9 cellular contexts compared by ENCODE assay signal in genomic region chr1:10693152-10693496, GRCh38.
DNase-seq lines count a peak whose midpoint lies in the region; ATAC-seq and TF ChIP-seq lines count a peak whose summit lies in the region.
"Had no signal": no experiment of that assay in that cellular context is flagged by ENCODE, and none has a peak within 500 bp of the region (broad histone marks: within the 10 kb centered on the region; RNA-seq: fewer than 3 reads in every experiment).

No MANE protein-coding gene starts in this region.

- DNase-seq in Karpas-422 (peak; percentile 49), dorsolateral prefrontal cortex (no peak), NCI-H82 treated with DMSO at 0.1 percent for 48 hours (lab: John Stamatoyannopoulos, UW; ENCODE audit: unreplicated experiment) (no peak), AML-193 (lab: John Stamatoyannopoulos, UW) (no peak), brain microvascular endothelial cell (no peak)
- DNase-seq: NCI-H146 had no signal

- peak overlapping the region; percentile 74 to 93 (median 82); a peak in 19 of 20 replicates for H3K4me3 ChIP-seq in BLaER1 treated with 17β-estradiol and CSF1 and Interleukin-3, amounts not matched to agents 10 nM and 100 nM
- H3K4me3 ChIP-seq in Karpas-422 (ENCODE audit: low read length) (peak overlapping the region; percentile 76), dorsolateral prefrontal cortex (peak overlapping the region in 36 of 59 donors; percentile 53 to 74 (median 65)), brain microvascular endothelial cell (ENCODE audit: low read depth, low read length) (no peak overlapping the region)

- peaks cover 7 to 33% (median 15%) of the 10 kb centered on the region in 11 experiments for H3K27me3 ChIP-seq in BLaER1 treated with 17β-estradiol and CSF1 and Interleukin-3, amounts not matched to agents 10 nM and 100 nM
- H3K27me3 ChIP-seq in Karpas-422 (ENCODE audit: low read length) (no peaks in the 10 kb centered on the region), dorsolateral prefrontal cortex (no peaks in the 10 kb centered on the region), brain microvascular endothelial cell (replicated peaks) (no peaks in the 10 kb centered on the region)

- no peaks in the 10 kb centered on the region for H3K9me3 Mint-ChIP-seq in nephron

- peak overlapping the region; percentile 86 to 99 (median 94); a peak in 21 of 22 replicates for H3K4me2 ChIP-seq in BLaER1 treated with 17β-estradiol and CSF1 and Interleukin-3, amounts not matched to agents 10 nM and 100 nM
- H3K4me2 ChIP-seq in Karpas-422 (ENCODE audit: low read depth, low read length, poor library complexity, severe bottlenecking) = peak overlapping the region; percentile 93

- peaks cover 0 to 16% (median 5%) of the 10 kb centered on the region in 11 experiments; a peak in 7 of 22 replicates for H4K20me1 ChIP-seq in BLaER1 treated with 17β-estradiol and CSF1 and Interleukin-3, amounts not matched to agents 10 nM and 100 nM
- H4K20me1 ChIP-seq in Karpas-422 (ENCODE audit: insufficient read depth, low read depth, low read length) = peaks cover 4% of the 10 kb centered on the region; the same call in 1 of the 2 replicates

- H3K4me1 ChIP-seq in BLaER1 treated with 17β-estradiol and CSF1 and Interleukin-3, amounts not matched to agents 10 nM and 100 nM = peaks cover 37 to 56% (median 50%) of the 10 kb centered on the region in 10 experiments
- H3K4me1 ChIP-seq in Karpas-422 (ENCODE audit: low read length) = peaks cover 12% of the 10 kb centered on the region

- peak overlapping the region; percentile 87 to 90 (median 87) for H3K4me3 Mint-ChIP-seq in nephron

- no peak overlapping the region for H2AFZ ChIP-seq in Karpas-422 (ENCODE audit: low read length)

- no peaks in the 10 kb centered on the region for H3K36me3 Mint-ChIP-seq in nephron (ENCODE audit: low read depth)

- ATAC-seq in GM19397 (IDR thresholded peaks at IDR 0.05; ENCODE audit: unreplicated experiment) = no peak

- no peak overlapping the region for H3K27ac ChIP-seq in BLaER1 treated with 17β-estradiol and CSF1 and Interleukin-3, amounts not matched to agents 10 nM and 100 nM
- H3K27ac ChIP-seq in Karpas-422 (ENCODE audit: low read length) = no peak overlapping the region
- no peak overlapping the region for H3K27ac ChIP-seq in dorsolateral prefrontal cortex
- H3K27ac ChIP-seq in brain microvascular endothelial cell = no peak overlapping the region

- peak overlapping the region in 1 of 3 experiments; percentile 60 for H3K27ac Mint-ChIP-seq in nephron

- H3K9me2 ChIP-seq in Karpas-422 (replicated peaks; ENCODE audit: insufficient read depth, low read length) = no peaks in the 10 kb centered on the region

- no peaks in the 10 kb centered on the region for H3K9me3 ChIP-seq in BLaER1 treated with 17β-estradiol and CSF1 and Interleukin-3, amounts not matched to agents 10 nM and 100 nM (replicated peaks in 1 of 11)
- H3K9me3 ChIP-seq in Karpas-422 (ENCODE audit: low read length) = no peaks in the 10 kb centered on the region

- H3K36me3 ChIP-seq in BLaER1 treated with 17β-estradiol and CSF1 and Interleukin-3, amounts not matched to agents 10 nM and 100 nM = no peaks in the 10 kb centered on the region
- no peaks in the 10 kb centered on the region for H3K36me3 ChIP-seq in Karpas-422 (ENCODE audit: insufficient read depth, low read length)
- H3K36me3 ChIP-seq in brain microvascular endothelial cell (replicated peaks) = no peaks in the 10 kb centered on the region

- H3K9ac ChIP-seq in BLaER1 treated with 17β-estradiol and CSF1 and Interleukin-3, amounts not matched to agents 10 nM and 100 nM = peak overlapping the region in 8 of 11 experiments; percentile 76 to 86 (median 80); a peak in 13 of 22 replicates
- peak overlapping the region; percentile 75 for H3K9ac ChIP-seq in Karpas-422 (ENCODE audit: low read length)

- no peaks in the 10 kb centered on the region for H3K79me2 ChIP-seq in Karpas-422 (ENCODE audit: low read length)

- in situ Hi-C loops in brain microvascular endothelial cell (cut with HindIII; ENCODE audit: low pct_ligation_motif_present, low sequenced_read_pairs) = no loop called here

- TF ChIP-seq CTCF in dorsolateral prefrontal cortex (IDR thresholded peaks at IDR 0.05 in 54 of 56, conservative IDR thresholded peaks at IDR 0.05 in 2 of 56; ENCODE audit: low read depth in 1 of 56, partially characterized antibody in 56 of 56) (no peak), nephron (IDR thresholded peaks at IDR 0.05; ENCODE audit: unreplicated experiment in 3 of 3) (no peak), brain microvascular endothelial cell (IDR thresholded peaks at IDR 0.05; ENCODE audit: low read depth, low read length, missing control alignments) (no peak)

- peaks cover 65% of the 10 kb centered on the region for H3K27me3 Mint-ChIP-seq in nephron (ENCODE audit: low read depth)

- intact Hi-C loops in dorsolateral prefrontal cortex (cut with DNase I) = loop anchor here (10.0 kb wide), 2 partner anchors 178 to 868 kb away; partner anchors contain the start of gene CLSTN1 (in 1 of the 2)

- H3K4me1 Mint-ChIP-seq in nephron = peaks cover 43% of the 10 kb centered on the region
